25 cellular contexts compared by ENCODE assay signal in the genomic region with DNA sequence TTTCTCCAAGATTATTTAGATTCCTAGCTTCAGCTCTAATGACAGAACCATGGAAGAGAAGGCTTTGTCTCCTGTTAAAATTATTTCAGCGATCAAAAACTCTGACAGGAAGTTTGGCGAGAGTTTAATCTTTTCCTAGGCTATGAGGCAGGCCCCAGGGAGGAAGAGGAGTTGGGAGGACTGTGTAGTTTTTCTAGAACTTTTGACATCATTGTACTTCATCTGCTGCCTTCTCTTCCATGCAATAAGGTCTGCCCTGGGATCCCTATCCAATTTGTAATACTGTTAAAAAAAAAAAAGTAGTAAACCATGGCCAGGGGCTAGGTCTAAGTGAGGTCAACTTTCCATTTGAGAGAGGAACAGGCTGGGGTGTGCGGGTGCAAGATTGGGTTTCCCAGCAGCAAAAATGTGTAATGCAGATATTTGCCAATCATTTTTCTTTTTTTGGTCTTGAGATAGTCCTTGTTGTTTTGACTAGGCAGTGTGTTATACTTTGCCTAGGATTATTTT.
"Had no signal": no experiment of that assay in that cellular context is flagged by ENCODE, and none has a peak within 500 bp of the region (broad histone marks: within the 10 kb centered on the region; RNA-seq: fewer than 3 reads in every experiment).

No MANE protein-coding gene starts in this region.

- H3K9me3 Mint-ChIP-seq: endodermal cell had no signal

- ATAC-seq: effector memory CD8-positive, alpha-beta T cell; esophagus mucosa; gastrocnemius medialis; left lung; mucosa of descending colon had no signal

- H3K27me3 ChIP-seq: colonic mucosa, esophagus squamous epithelium, gastrocnemius medialis, hepatocyte, left lung had no signal

- H3K36me3 Mint-ChIP-seq: mesothelial cell of epicardium had no signal

- H3K9me3 ChIP-seq: colonic mucosa, esophagus squamous epithelium, gastrocnemius medialis, left lung, mucosa of descending colon had no signal

- H3K4me3 Mint-ChIP-seq: dendritic cell treated with granulocyte-macrophage colony-stimulating factor and Interleukin-4, amounts not matched to agents 40 ng/mL and 50 ng/mL, for 4 days; effector memory CD8-positive, alpha-beta T cell; endodermal cell; immature natural killer cell; mesothelial cell of epicardium had no signal

- H3K27ac ChIP-seq: colonic mucosa, epithelial cell of prostate, esophagus squamous epithelium, gastrocnemius medialis, hepatocyte, left lung, lower lobe of right lung had no signal

- H3K27ac Mint-ChIP-seq: dendritic cell treated with granulocyte-macrophage colony-stimulating factor and Interleukin-4, amounts not matched to agents 40 ng/mL and 50 ng/mL, for 4 days; effector memory CD8-positive, alpha-beta T cell; endodermal cell; immature natural killer cell; mesothelial cell of epicardium had no signal

- DNase-seq: cerebellar nuclear complex; colonic mucosa; cortex of kidney; effector CD8-positive, alpha-beta T cell; effector memory CD8-positive, alpha-beta T cell; endodermal cell; erythroblast; esophagus squamous epithelium; foreskin melanocyte; gastrocnemius medialis; glutamatergic neuron; head of caudate nucleus; hypothalamus; immature natural killer cell; islet precursor cell; kidney glomerular epithelial cell; left lung; lower lobe of right lung; mesenchymal stem cell; mucosa of descending colon had no signal

- H3K36me3 ChIP-seq: colonic mucosa, esophagus squamous epithelium, gastrocnemius medialis, left lung, lower lobe of right lung had no signal

- H3K4me1 Mint-ChIP-seq: endodermal cell, immature natural killer cell had no signal

- H3K4me1 ChIP-seq: colonic mucosa, esophagus squamous epithelium, gastrocnemius medialis, left lung, lower lobe of right lung had no signal

- H3K27me3 Mint-ChIP-seq: dendritic cell treated with granulocyte-macrophage colony-stimulating factor and Interleukin-4, amounts not matched to agents 40 ng/mL and 50 ng/mL, for 4 days; effector memory CD8-positive, alpha-beta T cell had no signal

- H3K4me3 ChIP-seq: colonic mucosa, esophagus squamous epithelium, gastrocnemius medialis, hepatocyte, left lung, lower lobe of right lung, mucosa of descending colon had no signal
